19 cellular contexts compared by ENCODE assay signal in the genomic region with DNA sequence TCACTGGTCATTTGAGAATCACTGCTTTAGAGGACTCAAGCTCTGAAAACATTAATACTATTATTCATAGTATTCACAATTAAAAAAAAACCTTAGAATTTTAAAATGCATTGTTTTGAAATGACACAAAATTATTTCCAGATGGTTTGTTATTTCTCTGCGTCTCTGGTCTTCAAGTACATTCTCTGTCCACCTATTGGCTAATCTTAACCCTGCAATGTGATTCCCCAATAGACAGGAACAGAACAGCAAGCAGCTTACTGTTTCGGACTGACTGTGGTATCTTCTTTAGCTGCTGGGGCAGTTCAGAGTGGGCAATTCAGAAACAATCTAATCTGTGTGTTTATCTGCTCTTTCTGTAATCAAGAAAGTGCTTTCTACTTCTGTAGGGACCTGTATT.
DNase-seq lines count a peak whose midpoint lies in the region; ATAC-seq and TF ChIP-seq lines count a peak whose summit lies in the region.
"Had no signal": no experiment of that assay in that cellular context is flagged by ENCODE, and none has a peak within 500 bp of the region (broad histone marks: within the 10 kb centered on the region; RNA-seq: fewer than 3 reads in every experiment).

No MANE protein-coding gene starts in this region.

- H3K18ac ChIP-seq in neuronal stem cell (ENCODE audit: low read length) = no peak overlapping the region

- H3K14ac ChIP-seq in neuronal stem cell (ENCODE audit: low read length) = no peak overlapping the region

- H3K36me3 ChIP-seq in vagina = no peaks in the 10 kb centered on the region
- no peaks in the 10 kb centered on the region for H3K36me3 ChIP-seq in neuronal stem cell (replicated peaks in 1 of 2; ENCODE audit: control insufficient read depth in 2 of 2, insufficient read depth in 2 of 2, low read length in 2 of 2)
- H3K36me3 ChIP-seq: tibial artery had no signal

- no peaks in the 10 kb centered on the region for H3K79me1 ChIP-seq in neuronal stem cell (ENCODE audit: low read depth, low read length)

- H4K91ac ChIP-seq in neuronal stem cell (ENCODE audit: low read depth, low read length, poor library complexity) = no peak overlapping the region

- peak; percentile 44 for DNase-seq in GM04504 (ENCODE audit: low read depth)
- peak; percentile 45 for DNase-seq in fibroblast of the aortic adventitia (ENCODE audit: low read depth)
- no peak for DNase-seq in vagina (ENCODE audit: extremely low spot score in 2 of 2)
- no peak for DNase-seq in neuronal stem cell (ENCODE audit: low spot score)
- DNase-seq in activated naive CD4-positive, alpha-beta T cell treated with anti-CD3 and anti-CD28 coated beads, Interleukin-2, amount 50 U/mL, for 16 hours = no peak
- DNase-seq: activated T-cell treated with anti-CD3 and anti-CD28 coated beads for 4 hours; amygdala; caudate nucleus; glutamatergic neuron; KG1; midbrain; MV-4-11; NCI-H187 treated with DMSO at 0.1 percent for 48 hours; stimulated activated CD4-positive, alpha-beta T cell treated with anti-CD3 and anti-CD28 coated beads, Interleukin-2, amount 100 ng/mL, for 48 hours; stimulated activated naive CD8-positive, alpha-beta T cell treated with anti-CD3 and anti-CD28 coated beads, Interleukin-15, Interleukin-2, amounts not matched to agents 100 U/mL and 50 U/mL, for 24 hours; tibial artery had no signal

- no peak overlapping the region for H2BK5ac ChIP-seq in neuronal stem cell (ENCODE audit: low read length)

- no peak for TF ChIP-seq POLR2A in vagina (IDR thresholded peaks at IDR 0.05)

- H4K8ac ChIP-seq in neuronal stem cell (ENCODE audit: low read depth, low read length) = no peak overlapping the region

- H2BK12ac ChIP-seq in neuronal stem cell (ENCODE audit: low read length) = no peak overlapping the region

- no peak for TF ChIP-seq CTCF in fibroblast of the aortic adventitia (IDR thresholded peaks at IDR 0.05; ENCODE audit: insufficient read depth, low read length)
- no peak for TF ChIP-seq CTCF in vagina (IDR thresholded peaks at IDR 0.05)

- no peak overlapping the region for H3K4ac ChIP-seq in neuronal stem cell (ENCODE audit: low read length)

- H3K9me3 ChIP-seq in vagina (no peaks in the 10 kb centered on the region), neuronal stem cell (replicated peaks in 1 of 2; ENCODE audit: control insufficient read depth in 2 of 2, insufficient read depth in 1 of 2, low read depth in 1 of 2, low read length in 2 of 2) (no peaks in the 10 kb centered on the region)
- H3K9me3 ChIP-seq: tibial artery had no signal

- H3K27ac ChIP-seq in vagina (no peak overlapping the region), neuronal stem cell (replicated peaks; ENCODE audit: low read length) (no peak overlapping the region)
- H3K27ac ChIP-seq: skin epidermis, tibial artery had no signal

- H2AK5ac ChIP-seq in neuronal stem cell (ENCODE audit: low read depth, low read length) = no peak overlapping the region

- H3K4me2 ChIP-seq in neuronal stem cell (ENCODE audit: insufficient read depth, low read length, poor library complexity, severe bottlenecking) = no peak overlapping the region

- H3K4me1 ChIP-seq in vagina (no peaks in the 10 kb centered on the region), neuronal stem cell (ENCODE audit: control insufficient read depth in 2 of 2, insufficient read depth in 1 of 2, low read depth in 1 of 2, low read length in 2 of 2) (no peaks in the 10 kb centered on the region)
- H3K4me1 ChIP-seq: tibial artery had no signal

- no peaks in the 10 kb centered on the region for H3K27me3 ChIP-seq in vagina
- H3K27me3 ChIP-seq in neuronal stem cell (ENCODE audit: control insufficient read depth in 3 of 3, insufficient read depth in 3 of 3, low read depth in 1 of 3, low read length in 3 of 3) = no peaks in the 10 kb centered on the region
- H3K27me3 ChIP-seq: tibial artery had no signal

- no peak overlapping the region for H3K9ac ChIP-seq in neuronal stem cell (ENCODE audit: low read depth, low read length, poor library complexity)

- WGBS in neuronal stem cell (ENCODE audit: extremely low coverage in 2 of 2, insufficient read length in 2 of 2, insufficient replicate concordance in 1 of 2), 2 donors = no CpG with 5 or more reads among the region's 2 CpGs

- no peak overlapping the region for H3K23ac ChIP-seq in neuronal stem cell (ENCODE audit: low read depth, low read length, poor library complexity)

- H2BK15ac ChIP-seq in neuronal stem cell (ENCODE audit: low read length) = no peak overlapping the region

- intact Hi-C loops in vagina (cut with DNase I) = no loop called here

- H2AFZ ChIP-seq in neuronal stem cell (ENCODE audit: low read length) = no peak overlapping the region

- no peak overlapping the region for H3K4me3 ChIP-seq in fibroblast of the aortic adventitia (ENCODE audit: low read depth, low read length)
- no peak overlapping the region for H3K4me3 ChIP-seq in vagina
- no peak overlapping the region for H3K4me3 ChIP-seq in neuronal stem cell (ENCODE audit: low read length in 2 of 2)
- H3K4me3 ChIP-seq: skin epidermis, tibial artery had no signal

- H2BK120ac ChIP-seq in neuronal stem cell (ENCODE audit: low read depth, low read length) = no peak overlapping the region

- ATAC-seq in SK-N-SH treated with all-trans-retinoic acid at 6 μM for 48 hours = peak; percentile 100
- ATAC-seq in HG03521 (IDR thresholded peaks at IDR 0.05; ENCODE audit: unreplicated experiment) = no peak
- ATAC-seq: stimulated activated naive CD8-positive, alpha-beta T cell treated with anti-CD3 and anti-CD28 coated beads, Interleukin-15, Interleukin-2, amounts not matched to agents 100 U/mL and 50 U/mL, for 24 hours had no signal

TF ChIP-seq in SK-N-SH treated with all-trans-retinoic acid at 6 μM for 48 hours, 23 proteins besides CTCF, POLR2A, EP300 and RAD21:
- no peak for TF ChIP-seq CSDC2 (CRISPR knock-in tag; IDR thresholded peaks at IDR 0.05)
- no peak for TF ChIP-seq SNAI2 (CRISPR knock-in tag; IDR thresholded peaks at IDR 0.05)
- TF ChIP-seq ESRRG (CRISPR knock-in tag; IDR thresholded peaks at IDR 0.05) = no peak
- TF ChIP-seq ARNTL (CRISPR knock-in tag; IDR thresholded peaks at IDR 0.05; ENCODE audit: borderline replicate concordance, low read depth) = no peak
- TF ChIP-seq, protein P1, sequence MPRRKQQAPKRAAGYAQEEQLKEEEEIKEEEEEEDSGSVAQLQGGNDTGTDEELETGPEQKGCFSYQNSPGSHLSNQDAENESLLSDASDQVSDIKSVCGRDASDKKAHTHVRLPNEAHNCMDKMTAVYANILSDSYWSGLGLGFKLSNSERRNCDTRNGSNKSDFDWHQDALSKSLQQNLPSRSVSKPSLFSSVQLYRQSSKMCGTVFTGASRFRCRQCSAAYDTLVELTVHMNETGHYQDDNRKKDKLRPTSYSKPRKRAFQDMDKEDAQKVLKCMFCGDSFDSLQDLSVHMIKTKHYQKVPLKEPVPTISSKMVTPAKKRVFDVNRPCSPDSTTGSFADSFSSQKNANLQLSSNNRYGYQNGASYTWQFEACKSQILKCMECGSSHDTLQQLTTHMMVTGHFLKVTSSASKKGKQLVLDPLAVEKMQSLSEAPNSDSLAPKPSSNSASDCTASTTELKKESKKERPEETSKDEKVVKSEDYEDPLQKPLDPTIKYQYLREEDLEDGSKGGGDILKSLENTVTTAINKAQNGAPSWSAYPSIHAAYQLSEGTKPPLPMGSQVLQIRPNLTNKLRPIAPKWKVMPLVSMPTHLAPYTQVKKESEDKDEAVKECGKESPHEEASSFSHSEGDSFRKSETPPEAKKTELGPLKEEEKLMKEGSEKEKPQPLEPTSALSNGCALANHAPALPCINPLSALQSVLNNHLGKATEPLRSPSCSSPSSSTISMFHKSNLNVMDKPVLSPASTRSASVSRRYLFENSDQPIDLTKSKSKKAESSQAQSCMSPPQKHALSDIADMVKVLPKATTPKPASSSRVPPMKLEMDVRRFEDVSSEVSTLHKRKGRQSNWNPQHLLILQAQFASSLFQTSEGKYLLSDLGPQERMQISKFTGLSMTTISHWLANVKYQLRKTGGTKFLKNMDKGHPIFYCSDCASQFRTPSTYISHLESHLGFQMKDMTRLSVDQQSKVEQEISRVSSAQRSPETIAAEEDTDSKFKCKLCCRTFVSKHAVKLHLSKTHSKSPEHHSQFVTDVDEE (CRISPR knock-in tag; IDR thresholded peaks at IDR 0.05) = no peak
- TF ChIP-seq ZC3H10 (CRISPR knock-in tag; IDR thresholded peaks at IDR 0.05) = no peak
- no peak for TF ChIP-seq GLIS3 (CRISPR knock-in tag; IDR thresholded peaks at IDR 0.05)
- TF ChIP-seq OSR1 (CRISPR knock-in tag; IDR thresholded peaks at IDR 0.05) = no peak

Comparison
In these comparisons a context has a peak if more than half of its experiments do, and no peak if none do; other contexts are left out.
1. DNase-seq: peak in GM04504 (single experiment) and fibroblast of the aortic adventitia (single experiment); none in vagina (0 of 2), neuronal stem cell (single experiment) and activated naive CD4-positive, alpha-beta T cell treated with anti-CD3 and anti-CD28 coated beads, Interleukin-2, amount 50 U/mL, for 16 hours (single experiment).